Comparison of ENCODE assay signal across 17 cellular contexts in genomic region chr9:37989632-37990155, GRCh38.
A peak's percentile ranks its signal among the peaks of the same experiment; 100 is the strongest.
DNase-seq lines count a peak whose midpoint lies in the region; ATAC-seq and TF ChIP-seq lines count a peak whose summit lies in the region.
"Had no signal": no experiment of that assay in that cellular context is flagged by ENCODE, and none has a peak within 500 bp of the region (broad histone marks: within the 10 kb centered on the region; RNA-seq: fewer than 3 reads in every experiment).

No MANE protein-coding gene starts in this region.

- 60 to 73% methylated on average over 7 of the region's 7 CpGs for WGBS in heart right ventricle, 2 donors

- H3K4me1 Mint-ChIP-seq in endothelial cell (ENCODE audit: unreplicated experiment): peaks cover 30% of the 10 kb centered on the region

- no peak for TF ChIP-seq CTCF in heart right ventricle (IDR thresholded peaks at IDR 0.05)
- no peak for TF ChIP-seq CTCF in RWPE2 (IDR thresholded peaks at IDR 0.05; ENCODE audit: poor library complexity, severe bottlenecking)
- TF ChIP-seq CTCF in endothelial cell (IDR thresholded peaks at IDR 0.05; ENCODE audit: unreplicated experiment): no peak

- no peak overlapping the region for H3K4me3 ChIP-seq in heart right ventricle
- H3K4me3 ChIP-seq in RWPE2 (ENCODE audit: severe bottlenecking): no peak overlapping the region
- H3K4me3 ChIP-seq: GM23338 had no signal

- no peaks in the 10 kb centered on the region for H3K27me3 ChIP-seq in heart right ventricle
- H3K27me3 ChIP-seq in RWPE2 (ENCODE audit: insufficient read depth, poor library complexity, severe bottlenecking): no peaks in the 10 kb centered on the region
- H3K27me3 ChIP-seq: BE2C had no signal

- intact Hi-C loops in heart right ventricle (cut with DNase I): loop anchor here in 4 of 10 donors (5.0 kb wide), 3 partner anchors 52 to 78 kb away; partner anchors contain the start of gene SHB (in 3 of the 4)
- intact Hi-C loops in left ventricle myocardium superior (cut with micrococcal nuclease): loop anchor here (5.0 to 10.0 kb wide), 2 partner anchors 37 to 55 kb away; no protein-coding TSS in a partner anchor
- intact Hi-C loops in posterior vena cava (cut with DNase I): no loop called here

- no peak for DNase-seq in heart right ventricle
- no peak for DNase-seq in left ventricle myocardium superior
- peak; percentile 9 for DNase-seq in RWPE2 (ENCODE audit: low spot score)
- DNase-seq in endothelial cell (ENCODE audit: low spot score): no peak
- DNase-seq in hippocampal formation (lab: John Stamatoyannopoulos, UW): no peak
- no peak for DNase-seq in germinal center (ENCODE audit: low spot score)
- no peak for DNase-seq in posterior vena cava (ENCODE audit: low spot score)
- DNase-seq: BE2C; CD4-positive, alpha-beta memory T cell; GF-D8; HCEC 1CT; NCI-H1105; NCI-H2081 treated with DMSO at 0.1 percent for 48 hours; OCI-M1; SHP77 treated with DMSO at 0.1 percent for 48 hours had no signal

- no peaks in the 10 kb centered on the region for H3K9me3 Mint-ChIP-seq in endothelial cell (ENCODE audit: unreplicated experiment)
- H3K9me3 Mint-ChIP-seq: CD4-positive, alpha-beta memory T cell; GM23338 had no signal

- peak overlapping the region; percentile 36 for H3K27ac Mint-ChIP-seq in endothelial cell (ENCODE audit: unreplicated experiment)
- H3K27ac Mint-ChIP-seq: CD4-positive, alpha-beta memory T cell; GM23338 had no signal

- H3K9me3 ChIP-seq in heart right ventricle (no peaks in the 10 kb centered on the region), RWPE2 (ENCODE audit: severe bottlenecking) (no peaks in the 10 kb centered on the region)
- H3K9me3 ChIP-seq: BE2C had no signal

- H3K4me1 ChIP-seq in heart right ventricle (peaks cover 13 to 95% (median 79%) of the 10 kb centered on the region in 9 donors), RWPE2 (ENCODE audit: insufficient read depth, poor library complexity, severe bottlenecking) (peaks cover 16% of the 10 kb centered on the region)

- H3K27ac ChIP-seq in heart right ventricle: peak overlapping the region in 9 of 10 donors; percentile 20 to 84 (median 39)
- no peak overlapping the region for H3K27ac ChIP-seq in RWPE2 (ENCODE audit: poor library complexity, severe bottlenecking)
- peak overlapping the region; percentile 88 for H3K27ac ChIP-seq in temporal lobe (ENCODE audit: low read depth, low read length)

- H3K27me3 Mint-ChIP-seq in endothelial cell (ENCODE audit: unreplicated experiment): peaks cover 6% of the 10 kb centered on the region

- H3K4me3 Mint-ChIP-seq in endothelial cell (ENCODE audit: unreplicated experiment): no peak overlapping the region
- H3K4me3 Mint-ChIP-seq: CD4-positive, alpha-beta memory T cell; GM23338 had no signal

- peaks cover 7% of the 10 kb centered on the region for H3K36me3 Mint-ChIP-seq in endothelial cell (ENCODE audit: low read depth, unreplicated experiment)
- H3K36me3 Mint-ChIP-seq: CD4-positive, alpha-beta memory T cell had no signal

- H3K36me3 ChIP-seq in heart right ventricle (no peaks in the 10 kb centered on the region), RWPE2 (ENCODE audit: low read depth) (peaks cover 21% of the 10 kb centered on the region)
- H3K36me3 ChIP-seq: BE2C had no signal

- peak in 6 of 8 donors; percentile 3 to 33 (median 18) for ATAC-seq in heart right ventricle
- no peak for ATAC-seq in left ventricle myocardium superior
- no peak for ATAC-seq in RWPE2 (ENCODE audit: low read depth)
- ATAC-seq: GM23338 had no signal

Comparison
In these comparisons a context has a peak if more than half of its experiments do, and no peak if none do; other contexts are left out.
1. ATAC-seq: peak in heart right ventricle (6 of 8); none in left ventricle myocardium superior (single experiment) and RWPE2 (single experiment).